In genomic region chr11:66408488-66409214, GRCh38 we compare ENCODE assay signal across 8 cellular contexts. TPM values are rescaled to one million over a fixed set of nuclear protein-coding genes. Genes with fewer than 3 reads are reported as not detected.
DNase-seq lines count a peak whose midpoint lies in the region; TF ChIP-seq lines count a peak whose summit lies in the region.

No MANE protein-coding gene starts in this region.

- POLR2A ChIA-PET in CD8-positive, alpha-beta memory T cell (lab: Charles Lee), result interaction anchor here (0.5 to 1.3 kb wide), 3 partner anchors 13 to 903 kb away, joined by 3 to 4 read pairs (median 3); no protein-coding TSS in a partner anchor

- WGBS in hepatocyte (ENCODE audit: low lambda C conversion rate, missing lambda C conversion rate), result 1% methylated on average over 58 of the region's 63 CpGs

- TF ChIP-seq POLR2A in vagina (IDR thresholded peaks at IDR 0.05), result no peak

- H3K27ac Mint-ChIP-seq in CD8-positive, alpha-beta memory T cell, result peak overlapping the region in 5 of 8 donors; percentile 34 to 83 (median 64)
- H3K27ac Mint-ChIP-seq in T-helper 2 cell treated with Interferon-gamma antibody and Interleukin-4, amounts not matched to agents 5 μg/mL and 100 μg/mL, for 36 hours, result peak overlapping the region; percentile 50

- H3K79me2 ChIP-seq in hepatocyte, result no peaks in the 10 kb centered on the region

- peak overlapping the region; percentile 21 to 90 (median 81) for H3K4me3 Mint-ChIP-seq in CD8-positive, alpha-beta memory T cell
- H3K4me3 Mint-ChIP-seq in T-helper 2 cell treated with Interferon-gamma antibody and Interleukin-4, amounts not matched to agents 5 μg/mL and 100 μg/mL, for 36 hours, result peak overlapping the region; percentile 83

- peaks cover 2 to 5% (median 4%) of the 10 kb centered on the region in 3 donors for H3K4me1 Mint-ChIP-seq in CD8-positive, alpha-beta memory T cell
- H3K4me1 Mint-ChIP-seq in T-helper 2 cell treated with Interferon-gamma antibody and Interleukin-4, amounts not matched to agents 5 μg/mL and 100 μg/mL, for 36 hours (ENCODE audit: low read depth), result peaks cover 4% of the 10 kb centered on the region

- CTCF ChIA-PET in CD8-positive, alpha-beta memory T cell (lab: Charles Lee), result interaction anchor here (0.7 to 5.3 kb wide), 22 partner anchors 9 to 337 kb away, joined by 3 to 37 read pairs (median 4); partner anchors contain the start of genes ACTN3, DPP3, MRPL11 and NPAS4

- TF ChIP-seq CTCF in ascending aorta (IDR thresholded peaks at IDR 0.05), result peak; percentile 99 to 100 (median 100)
- peak; percentile 100 for TF ChIP-seq CTCF in hepatocyte (IDR thresholded peaks at IDR 0.05; ENCODE audit: poor library complexity)
- TF ChIP-seq CTCF in vagina (IDR thresholded peaks at IDR 0.05), result peak; percentile 99 to 100 (median 100)

- peak; percentile 82 to 92 (median 90) for DNase-seq in CD8-positive, alpha-beta memory T cell
- DNase-seq in H7 (peak; percentile 99), NCI-H2029 (lab: John Stamatoyannopoulos, UW) (peak; percentile 79), ascending aorta (ENCODE audit: low spot score in 2 of 2) (peak; percentile 81 to 95), hepatocyte (ENCODE audit: low spot score) (peak; percentile 91), vagina (ENCODE audit: extremely low spot score in 2 of 2) (no peak)
- DNase-seq in T-helper 2 cell treated with Interferon-gamma antibody and Interleukin-4, amounts not matched to agents 5 μg/mL and 100 μg/mL, for 36 hours (ENCODE audit: low spot score), result peak; percentile 87

- no peaks in the 10 kb centered on the region for H3K36me3 Mint-ChIP-seq in CD8-positive, alpha-beta memory T cell
- H3K36me3 Mint-ChIP-seq in T-helper 2 cell treated with Interferon-gamma antibody and Interleukin-4, amounts not matched to agents 5 μg/mL and 100 μg/mL, for 36 hours (ENCODE audit: low read depth), result no peaks in the 10 kb centered on the region

- no peaks in the 10 kb centered on the region for H3K9me3 ChIP-seq in CD8-positive, alpha-beta memory T cell (ENCODE audit: low read length)
- H3K9me3 ChIP-seq in ascending aorta (no peaks in the 10 kb centered on the region), hepatocyte (ENCODE audit: low read depth) (no peaks in the 10 kb centered on the region), vagina (no peaks in the 10 kb centered on the region)

- peak overlapping the region; percentile 96 for H3K4me2 ChIP-seq in hepatocyte

- peaks cover 3% of the 10 kb centered on the region for H3K4me1 ChIP-seq in CD8-positive, alpha-beta memory T cell (ENCODE audit: insufficient read depth, low read length)
- peaks cover 11 to 21% of the 10 kb centered on the region in 2 donors for H3K4me1 ChIP-seq in ascending aorta
- H3K4me1 ChIP-seq in hepatocyte (ENCODE audit: insufficient read depth), result no peaks in the 10 kb centered on the region
- peaks cover 27% of the 10 kb centered on the region for H3K4me1 ChIP-seq in rectal smooth muscle tissue (ENCODE audit: control insufficient read depth, insufficient read depth, low read length)
- peaks cover 10% of the 10 kb centered on the region for H3K4me1 ChIP-seq in vagina

- no peak overlapping the region for H2AFZ ChIP-seq in hepatocyte

- no peaks in the 10 kb centered on the region for H3K9me2 ChIP-seq in hepatocyte (replicated peaks; ENCODE audit: insufficient read depth)

- peaks cover 9% of the 10 kb centered on the region for H3K27me3 ChIP-seq in CD8-positive, alpha-beta memory T cell (ENCODE audit: insufficient read depth, low read length, poor library complexity, severe bottlenecking)
- H3K27me3 ChIP-seq in H7 (ENCODE audit: control insufficient read depth, insufficient read depth, low read length) (no peaks in the 10 kb centered on the region; the same call in 1 of the 2 replicates), ascending aorta (no peaks in the 10 kb centered on the region), hepatocyte (peaks cover 46% of the 10 kb centered on the region), rectal smooth muscle tissue (ENCODE audit: control insufficient read depth, insufficient read depth, low read length) (no peaks in the 10 kb centered on the region), vagina (no peaks in the 10 kb centered on the region)

- H3K36me3 ChIP-seq in CD8-positive, alpha-beta memory T cell (ENCODE audit: insufficient read depth, low read length), result no peaks in the 10 kb centered on the region
- H3K36me3 ChIP-seq in H7 (replicated peaks; ENCODE audit: control insufficient read depth, insufficient read depth, low read length) (no peaks in the 10 kb centered on the region), ascending aorta (no peaks in the 10 kb centered on the region), hepatocyte (replicated peaks; ENCODE audit: insufficient read depth, low read depth) (no peaks in the 10 kb centered on the region), rectal smooth muscle tissue (ENCODE audit: control insufficient read depth, insufficient read depth, low read length) (no peaks in the 10 kb centered on the region), vagina (no peaks in the 10 kb centered on the region)

- no peak overlapping the region for H3K9ac ChIP-seq in rectal smooth muscle tissue (ENCODE audit: low read length)

- peaks cover 24 to 52% of the 10 kb centered on the region in 2 donors for H3K27me3 Mint-ChIP-seq in CD8-positive, alpha-beta memory T cell
- H3K27me3 Mint-ChIP-seq in T-helper 2 cell treated with Interferon-gamma antibody and Interleukin-4, amounts not matched to agents 5 μg/mL and 100 μg/mL, for 36 hours (ENCODE audit: low read depth), result peaks cover 9% of the 10 kb centered on the region

- intact Hi-C loops in ascending aorta (cut with DNase I) (loop anchor here (1.0 to 10.0 kb wide), 6 partner anchors 10 to 426 kb away; partner anchors contain the start of genes MRPL11 and PELI3), vagina (cut with DNase I) (loop anchor here (10.0 kb wide), 1 partner anchor 276 kb away; no protein-coding TSS in a partner anchor)

- peak overlapping the region; percentile 61 for H3K4me3 ChIP-seq in CD8-positive, alpha-beta memory T cell (ENCODE audit: low read length)
- H3K4me3 ChIP-seq in H7 (ENCODE audit: insufficient read depth, low read depth, low read length) (peak overlapping the region; percentile 56), ascending aorta (peak overlapping the region; percentile 47 to 67), hepatocyte (peak overlapping the region; percentile 52), rectal smooth muscle tissue (ENCODE audit: low read length) (peak overlapping the region; percentile 60), vagina (peak overlapping the region; percentile 30 to 37)

- H4K20me1 ChIP-seq in hepatocyte (ENCODE audit: insufficient read depth, poor library complexity, severe bottlenecking), result no peaks in the 10 kb centered on the region

- H3K27ac ChIP-seq in CD8-positive, alpha-beta memory T cell (ENCODE audit: low read depth, low read length), result no peak overlapping the region
- H3K27ac ChIP-seq in ascending aorta, result peak overlapping the region; percentile 73
- peak overlapping the region; percentile 32 for H3K27ac ChIP-seq in hepatocyte
- peak overlapping the region; percentile 86 for H3K27ac ChIP-seq in rectal smooth muscle tissue (ENCODE audit: low read depth, low read length)
- H3K27ac ChIP-seq in vagina, result peak overlapping the region; percentile 70

- no peaks in the 10 kb centered on the region for H3K9me3 Mint-ChIP-seq in CD8-positive, alpha-beta memory T cell
- no peaks in the 10 kb centered on the region for H3K9me3 Mint-ChIP-seq in T-helper 2 cell treated with Interferon-gamma antibody and Interleukin-4, amounts not matched to agents 5 μg/mL and 100 μg/mL, for 36 hours

RNA-seq across cellular contexts. Expression of gene NPAS4, which starts 12.2 kb away (rescaled TPM):
- total RNA-seq in CD8-positive, alpha-beta memory T cell, result not detected
- polyA plus RNA-seq in CD8-positive, alpha-beta memory T cell, result not detected
- 0.04 TPM in 1 of 2 replicates, not detected in the other for total RNA-seq in H7 (2014; rRNA removed; shearing (Covaris generic))
- total RNA-seq in ascending aorta (5.0 TPM), hepatocyte (0.60 TPM in 1 of 2 replicates, not detected in the other), vagina (not detected)
- 0.31 TPM in 1 of 2 replicates, not detected in the other for polyA plus RNA-seq in hepatocyte

RNA-seq across cellular contexts. Expression of gene MRPL11, which starts 30.0 kb away (rescaled TPM):
- total RNA-seq in CD8-positive, alpha-beta memory T cell, result 100 to 1,000 TPM; 148 to 152 TPM
- 86.9 TPM for polyA plus RNA-seq in CD8-positive, alpha-beta memory T cell
- 148 and 174 TPM in 2 replicates for total RNA-seq in H7 (2014; rRNA removed; shearing (Covaris generic))
- total RNA-seq in ascending aorta, result 96.2 TPM
- total RNA-seq in hepatocyte, result 45.6 and 60.6 TPM in 2 replicates
- 57.1 and 59.8 TPM in 2 replicates for polyA plus RNA-seq in hepatocyte
- 49.4 TPM for total RNA-seq in vagina

RNA-seq across cellular contexts. Expression of gene SLC29A2, which starts 37.1 kb away (rescaled TPM):
- total RNA-seq in CD8-positive, alpha-beta memory T cell, result 1 to 10 TPM; 7.9 to 8.5 TPM
- polyA plus RNA-seq in CD8-positive, alpha-beta memory T cell, result 1.9 TPM
- total RNA-seq in H7 (2014; rRNA removed; shearing (Covaris generic)), result 23.8 and 32.1 TPM in 2 replicates
- total RNA-seq in ascending aorta, result not detected
- 7.4 and 11.3 TPM in 2 replicates for total RNA-seq in hepatocyte
- 20.2 and 27.1 TPM in 2 replicates for polyA plus RNA-seq in hepatocyte
- total RNA-seq in vagina, result 4.2 TPM

RNA-seq across cellular contexts. Expression of gene PELI3, which starts 58.1 kb away (rescaled TPM):
- 1 to 10 TPM; 5.3 to 6.6 TPM for total RNA-seq in CD8-positive, alpha-beta memory T cell
- 7.0 TPM for polyA plus RNA-seq in CD8-positive, alpha-beta memory T cell
- total RNA-seq in H7 (2014; rRNA removed; shearing (Covaris generic)), result 8.1 and 9.5 TPM in 2 replicates
- 13.2 TPM for total RNA-seq in ascending aorta
- total RNA-seq in hepatocyte, result 5.5 and 6.7 TPM in 2 replicates
- polyA plus RNA-seq in hepatocyte, result 5.5 and 10.9 TPM in 2 replicates
- 21.6 TPM for total RNA-seq in vagina

Comparison
In these comparisons a context has a peak if more than half of its experiments do, and no peak if none do; other contexts are left out.
1. DNase-seq: peak in CD8-positive, alpha-beta memory T cell (5 of 5), H7 (single experiment), NCI-H2029 (single experiment), T-helper 2 cell treated with Interferon-gamma antibody and Interleukin-4, amounts not matched to agents 5 μg/mL and 100 μg/mL, for 36 hours (single experiment), ascending aorta (2 of 2) and hepatocyte (single experiment); none in vagina (0 of 2).
2. Peak in every context shown above with its lines, with median percentiles within 50 percentile points of each other: H3K4me3 ChIP-seq and CTCF ChIP-seq.